Comparison of ENCODE assay signal across 23 cellular contexts in genomic region chr2:155456222-155456621, GRCh38.
DNase-seq lines count a peak whose midpoint lies in the region; ATAC-seq, FAIRE-seq and TF ChIP-seq lines count a peak whose summit lies in the region.
"Had no signal": no experiment of that assay in that cellular context is flagged by ENCODE, and none has a peak within 500 bp of the region (broad histone marks: within the 10 kb centered on the region; RNA-seq: fewer than 3 reads in every experiment).

No MANE protein-coding gene starts in this region.

- in situ Hi-C loops in ACHN (cut with HindIII; ENCODE audit: low pct_ligation_motif_present, low pct_unique_long_range_greater_than_20kb, low sequenced_read_pairs) = no loop called here

- no peak overlapping the region for H3K14ac ChIP-seq in H1 (ENCODE audit: insufficient read length)

- H3K4ac ChIP-seq in H1 (replicated peaks; ENCODE audit: insufficient read length, low read depth, low read length) = no peak overlapping the region

- no peak overlapping the region for H4K8ac ChIP-seq in H1 (ENCODE audit: extremely low read depth, insufficient read depth, low read length)

- H3K79me1 ChIP-seq in H1 (ENCODE audit: low read depth, low read length) = no peaks in the 10 kb centered on the region

- H3K4me1 Mint-ChIP-seq in neural progenitor cell = no peaks in the 10 kb centered on the region

- no peak overlapping the region for H4K5ac ChIP-seq in H1 (ENCODE audit: insufficient read length, low read depth, low read length)

- no peak overlapping the region for H2BK5ac ChIP-seq in H1 (ENCODE audit: low read depth, low read length)

- H3K79me2 ChIP-seq in H1 (ENCODE audit: control insufficient read depth in 1 of 2, insufficient read depth in 2 of 2, low read length in 2 of 2) (no peaks in the 10 kb centered on the region), neural progenitor cell (ENCODE audit: low read depth) (no peaks in the 10 kb centered on the region)

- TF ChIP-seq POLR2A in H54 (IDR thresholded peaks at IDR 0.05; ENCODE audit: low read depth, low read length) (no peak), H1 (IDR thresholded peaks at IDR 0.05; ENCODE audit: control extremely low read depth in 1 of 2, low read depth in 2 of 2, low read length in 2 of 2) (no peak)

- H3K9me3 ChIP-seq in H1 (ENCODE audit: insufficient read depth in 2 of 2, low read depth in 1 of 2, low read length in 1 of 2) = no peaks in the 10 kb centered on the region
- no peaks in the 10 kb centered on the region for H3K9me3 ChIP-seq in mucosa of descending colon
- H3K9me3 ChIP-seq in neural progenitor cell (ENCODE audit: low read depth) = no peaks in the 10 kb centered on the region
- H3K9me3 ChIP-seq: BLaER1, Caco-2, Peyer's patch, SJCRH30 had no signal

- no peak overlapping the region for H3K56ac ChIP-seq in H1 (replicated peaks; ENCODE audit: insufficient read length, low read depth, low read length)

- H3K27ac ChIP-seq in H1 (ENCODE audit: low read depth, low read length) (no peak overlapping the region), neural progenitor cell (no peak overlapping the region)
- H3K27ac ChIP-seq: BLaER1, Peyer's patch, SJCRH30 had no signal

- no peak overlapping the region for H3K23ac ChIP-seq in H1 (ENCODE audit: insufficient read length)

- peak; percentile 27 for FAIRE-seq in H54 (lab: Jason Lieb, UNC)
- FAIRE-seq in H1 (lab: Jason Lieb, UNC) = no peak
- FAIRE-seq: GM12878, HepG2, K562 had no signal

- H2BK20ac ChIP-seq in H1 (ENCODE audit: low read length) = no peak overlapping the region

- H3K9me3 Mint-ChIP-seq in neural progenitor cell = no peaks in the 10 kb centered on the region
- H3K9me3 Mint-ChIP-seq: CD4-positive, alpha-beta T cell had no signal

- no peaks in the 10 kb centered on the region for H3K4me1 ChIP-seq in H1 (replicated peaks in 1 of 4; ENCODE audit: control insufficient read depth in 3 of 4, insufficient read depth in 4 of 4, low read length in 3 of 4)
- H3K4me1 ChIP-seq in mucosa of descending colon (ENCODE audit: low read depth) = no peaks in the 10 kb centered on the region
- no peaks in the 10 kb centered on the region for H3K4me1 ChIP-seq in neural progenitor cell
- H3K4me1 ChIP-seq: BLaER1, Caco-2, Peyer's patch, SJCRH30 had no signal

- no peak overlapping the region for H3K18ac ChIP-seq in H1 (ENCODE audit: extremely low read depth, low read length)

- H3F3A ChIP-seq in neural progenitor cell (ENCODE audit: low read depth) = no peaks in the 10 kb centered on the region

- peaks cover 2% of the 10 kb centered on the region for H3K27me3 Mint-ChIP-seq in neural progenitor cell (ENCODE audit: insufficient read depth, low read depth)
- H3K27me3 Mint-ChIP-seq: CD4-positive, alpha-beta T cell had no signal

- no peak overlapping the region for H4K91ac ChIP-seq in H1 (replicated peaks; ENCODE audit: insufficient read length, low read length)

- no peak overlapping the region for H2AK5ac ChIP-seq in H1 (ENCODE audit: low read depth, low read length)

- H2BK15ac ChIP-seq in H1 (ENCODE audit: low read length) = no peak overlapping the region

- H3K36me3 ChIP-seq in H1 (ENCODE audit: control insufficient read depth in 2 of 4, insufficient read depth in 4 of 4, low read length in 3 of 4) = no peaks in the 10 kb centered on the region
- no peaks in the 10 kb centered on the region for H3K36me3 ChIP-seq in mucosa of descending colon (ENCODE audit: low read depth)
- H3K36me3 ChIP-seq in neural progenitor cell = no peaks in the 10 kb centered on the region
- H3K36me3 ChIP-seq: BLaER1, Peyer's patch, SJCRH30 had no signal

- H4K20me1 ChIP-seq in H1 (replicated peaks in 1 of 2; ENCODE audit: control insufficient read depth in 1 of 2, insufficient read depth in 2 of 2, low read length in 2 of 2) (no peaks in the 10 kb centered on the region), neural progenitor cell (ENCODE audit: low read depth) (no peaks in the 10 kb centered on the region)
- H4K20me1 ChIP-seq: BLaER1 had no signal

- no peaks in the 10 kb centered on the region for H3K27me3 ChIP-seq in H1 (replicated peaks in 1 of 4; ENCODE audit: control insufficient read depth in 3 of 4, extremely low read depth in 1 of 4, insufficient read depth in 3 of 4, low read length in 3 of 4)
- H3K27me3 ChIP-seq in neural progenitor cell = no peaks in the 10 kb centered on the region
- H3K27me3 ChIP-seq: BLaER1, Peyer's patch, SJCRH30 had no signal

- H3K4me3 Mint-ChIP-seq in neural progenitor cell = no peak overlapping the region
- H3K4me3 Mint-ChIP-seq: CD4-positive, alpha-beta T cell had no signal

- no peak for TF ChIP-seq CTCF in H1 (IDR thresholded peaks at IDR 0.05; ENCODE audit: control extremely low read depth in 1 of 3, insufficient read depth in 1 of 3, low read depth in 1 of 3, low read length in 3 of 3)
- TF ChIP-seq CTCF in mucosa of descending colon (IDR thresholded peaks at IDR 0.05) = no peak
- TF ChIP-seq CTCF in neural progenitor cell (IDR thresholded peaks at IDR 0.05) = no peak

- CTCF ChIA-PET in H1 (lab: Charles Lee; ENCODE audit: partially characterized antibody) = no interaction called here

- H3K4me2 ChIP-seq in H1 (ENCODE audit: insufficient read depth in 1 of 2, low read depth in 2 of 2, low read length in 2 of 2) (no peak overlapping the region), neural progenitor cell (no peak overlapping the region)
- H3K4me2 ChIP-seq: BLaER1 had no signal

- H3K9ac ChIP-seq in H1 (replicated peaks in 1 of 4; ENCODE audit: extremely low read depth in 1 of 4, low read depth in 3 of 4, low read length in 3 of 4) (no peak overlapping the region), neural progenitor cell (no peak overlapping the region)
- H3K9ac ChIP-seq: BLaER1 had no signal

- H3K27ac Mint-ChIP-seq in neural progenitor cell = no peak overlapping the region
- H3K27ac Mint-ChIP-seq: CD4-positive, alpha-beta T cell had no signal

- 79% methylated on average over 1 of the region's 1 CpG; no CpG with 5 or more reads in 1 of the 2 experiments for WGBS in H1 (ENCODE audit: extremely low coverage in 1 of 2, insufficient coverage in 1 of 2, insufficient read length in 1 of 2, insufficient replicate concordance in 2 of 2, low coverage in 1 of 2, low lambda C conversion rate in 2 of 2, missing lambda C conversion rate in 1 of 2), 2 experiments

- H2AFZ ChIP-seq in H1 (ENCODE audit: low read length) (peak overlapping the region; percentile 93; the same call in 1 of the 2 replicates), neural progenitor cell (replicated peaks) (no peak overlapping the region)

- POLR2A ChIA-PET in H1 (lab: Charles Lee; ENCODE audit: partially characterized antibody) = no interaction called here

- H2BK120ac ChIP-seq in H1 (replicated peaks; ENCODE audit: low read depth, low read length) = no peak overlapping the region

- H3K36me3 Mint-ChIP-seq in neural progenitor cell = no peaks in the 10 kb centered on the region

- no peak overlapping the region for H3K4me3 ChIP-seq in H1 (ENCODE audit: extremely low read depth in 1 of 4, insufficient read depth in 2 of 4, low read depth in 3 of 4, low read length in 4 of 4)
- no peak overlapping the region for H3K4me3 ChIP-seq in mucosa of descending colon
- H3K4me3 ChIP-seq in neural progenitor cell = no peak overlapping the region
- H3K4me3 ChIP-seq: BLaER1, GM12878, K562, Peyer's patch, SJCRH30 had no signal

- intact Hi-C loops in mucosa of descending colon (cut with DNase I, micrococcal nuclease) = no loop called here

- TF ChIP-seq EP300 in H1 (IDR thresholded peaks at IDR 0.05; ENCODE audit: borderline replicate concordance in 1 of 2, low read depth in 2 of 2, low read length in 2 of 2) = no peak

- DNase-seq in H54 (ENCODE audit: insufficient read length, low spot score) (no peak), NCI-H226 (peak; percentile 7), H1 (ENCODE audit: low read depth in 1 of 2, low spot score in 2 of 2) (no peak), mucosa of descending colon (no peak), ACHN (no peak), dedifferentiated amniotic fluid mesenchymal stem cell (ENCODE audit: extremely low spot score) (no peak), neural progenitor cell (ENCODE audit: low spot score) (no peak)
- DNase-seq: Caco-2; CD4-positive, alpha-beta T cell; DMS 273 treated with DMSO at 0.1 percent for 48 hours; DND-41; NCI-H1092; NCI-H1436; NCI-H1930; NCI-H345; NCI-H524; NCI-H82; Peyer's patch; SJCRH30 had no signal

- ATAC-seq in mucosa of descending colon = no peak
- ATAC-seq: GM12878, HepG2, K562 had no signal

- TF ChIP-seq RAD21 in H1 (IDR thresholded peaks at IDR 0.05 in 1 of 2, conservative IDR thresholded peaks at IDR 0.05 in 1 of 2; ENCODE audit: low read depth in 2 of 2, low read length in 2 of 2) = no peak

- no peak overlapping the region for H2BK12ac ChIP-seq in H1 (ENCODE audit: low read depth, low read length)

- H3K23me2 ChIP-seq in H1 (ENCODE audit: low read depth, low read length) = no peaks in the 10 kb centered on the region

TF ChIP-seq in H1, 55 proteins besides CTCF, POLR2A, EP300 and RAD21 (continues in another document):
- TF ChIP-seq SP4 (IDR thresholded peaks at IDR 0.05; ENCODE audit: low read length) = no peak
- TF ChIP-seq TAF7 (optimal IDR thresholded peaks at IDR 0.05; ENCODE audit: borderline replicate concordance, low read depth, low read length) = no peak
